ENCODE assay signal across 8 cellular contexts in the genomic region with DNA sequence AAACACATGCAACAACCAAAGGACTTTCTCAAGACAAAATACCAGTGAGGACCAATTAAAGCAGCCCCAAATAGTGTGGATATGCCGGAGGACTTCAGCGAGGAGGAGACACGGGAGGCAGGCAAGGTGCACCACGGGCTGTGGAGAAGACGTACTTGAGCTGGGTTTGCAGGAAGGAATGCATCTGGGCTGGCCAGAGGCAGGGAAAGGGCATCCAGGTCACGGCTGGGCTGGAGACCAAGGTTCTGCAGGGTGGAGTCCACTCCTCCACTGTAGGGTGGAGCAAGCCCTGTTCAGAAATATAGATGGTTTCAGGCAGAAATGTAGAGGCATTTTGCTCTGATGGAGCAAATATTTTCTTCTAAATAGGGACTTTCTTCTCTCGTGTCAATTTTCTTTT. TPM values are rescaled to one million over a fixed set of nuclear protein-coding genes. Genes with fewer than 3 reads are reported as not detected.
DNase-seq lines count a peak whose midpoint lies in the region; ATAC-seq and TF ChIP-seq lines count a peak whose summit lies in the region.

No MANE protein-coding gene starts in this region.

- ATAC-seq in left ventricle myocardium superior (peak; percentile 46), gastrocnemius medialis (peak in 1 of 2 donors; percentile 20), GM19397 (IDR thresholded peaks at IDR 0.05; ENCODE audit: unreplicated experiment) (no peak), GM21529 (IDR thresholded peaks at IDR 0.05; ENCODE audit: unreplicated experiment) (no peak)

- in situ Hi-C loops in gastrocnemius medialis (cut with MboI; ENCODE audit: low sequenced_read_pairs in 4 of 4) = no loop called here

- H3K27ac Mint-ChIP-seq in brain = peak overlapping the region; percentile 59 to 98 (median 97)

- H3K4me1 ChIP-seq in gastrocnemius medialis = peaks cover 4 to 7% of the 10 kb centered on the region in 2 donors

- peak; percentile 58 for DNase-seq in EL
- peak; percentile 56 for DNase-seq in left ventricle myocardium superior
- peak in 1 of 2 donors; percentile 41 for DNase-seq in gastrocnemius medialis
- no peak for DNase-seq in activated CD4-positive, alpha-beta T cell treated with anti-CD3 and anti-CD28 coated beads, Interleukin-2, amount 50 U/mL, for 48 hours
- no peak for DNase-seq in NCI-H146 (lab: John Stamatoyannopoulos, UW)

- peaks cover 3% of the 10 kb centered on the region for H3K27me3 Mint-ChIP-seq in brain

- intact Hi-C loops in left ventricle myocardium superior (cut with micrococcal nuclease) = loop anchor here (10.0 kb wide), 1 partner anchor 195 kb away; no protein-coding TSS in a partner anchor
- intact Hi-C loops in gastrocnemius medialis (cut with DNase I; ENCODE audit: low total_unique reads) = loop anchor here (5.0 kb wide), 2 partner anchors 192 to 737 kb away; no protein-coding TSS in a partner anchor

- H3K4me3 Mint-ChIP-seq in brain = peak overlapping the region in 2 of 5 experiments; percentile 2 to 26

- no peaks in the 10 kb centered on the region for H3K36me3 ChIP-seq in gastrocnemius medialis

- peaks cover 94% of the 10 kb centered on the region for H3K4me1 Mint-ChIP-seq in brain

- no peaks in the 10 kb centered on the region for H3K9me3 ChIP-seq in gastrocnemius medialis

- H3K9me3 Mint-ChIP-seq in brain = peaks cover 0 to 9% (median 0%) of the 10 kb centered on the region in 5 experiments

- H3K4me3 ChIP-seq in gastrocnemius medialis = peak overlapping the region in 1 of 4 donors; percentile 16

- H3K36me3 Mint-ChIP-seq in brain = no peaks in the 10 kb centered on the region

- TF ChIP-seq CTCF in brain (conservative IDR thresholded peaks at IDR 0.05) (no peak), gastrocnemius medialis (IDR thresholded peaks at IDR 0.05 in 4 of 5, conservative IDR thresholded peaks at IDR 0.05 in 1 of 5) (no peak)

- H3K27ac ChIP-seq in gastrocnemius medialis = peak overlapping the region; percentile 53 to 75 (median 66)

- no peak for TF ChIP-seq POLR2A in gastrocnemius medialis (IDR thresholded peaks at IDR 0.05)

- no peaks in the 10 kb centered on the region for H3K27me3 ChIP-seq in gastrocnemius medialis

RNA-seq across cellular contexts. Expression of a gene that starts 36.6 kb away (rescaled TPM):
- 0.98 TPM for polyA plus RNA-seq in brain (ENCODE audit: insufficient read depth, low read depth, low replicate concordance)
- total RNA-seq in left ventricle myocardium superior (4.2 TPM), gastrocnemius medialis (10 to 100 TPM; 12.8 to 37.7 (median 23.3) TPM)

Comparison
In these comparisons a context has a peak if more than half of its experiments do, and no peak if none do; other contexts are left out.
1. DNase-seq: peak in EL (single experiment) and left ventricle myocardium superior (single experiment); none in activated CD4-positive, alpha-beta T cell treated with anti-CD3 and anti-CD28 coated beads, Interleukin-2, amount 50 U/mL, for 48 hours (0 of 2) and NCI-H146 (single experiment).